In genomic region chr3:194787072-194787471, GRCh38 we compare ENCODE assay signal across 25 cellular contexts.
"Had no signal": no experiment of that assay in that cellular context is flagged by ENCODE, and none has a peak within 500 bp of the region (broad histone marks: within the 10 kb centered on the region; RNA-seq: fewer than 3 reads in every experiment).

No MANE protein-coding gene starts in this region.

- H3K4me3 Mint-ChIP-seq: mesothelial cell of epicardium; naive B cell; natural killer cell treated with Interleukin-12 subunit alpha and Interleukin-12 subunit beta and Interleukin-15 and Interleukin-18, amount 100 ng/mL, for 72 hours; stimulated activated naive CD8-positive, alpha-beta T cell treated with anti-CD3 and anti-CD28 coated beads, Interleukin-15, amount 100 ng/mL, for 72 hours had no signal

- ATAC-seq: left lung; mucosa of descending colon; natural killer cell treated with Interleukin-12 subunit alpha and Interleukin-12 subunit beta and Interleukin-15 and Interleukin-18, amount 100 ng/mL, for 72 hours; sciatic nerve; stimulated activated naive CD8-positive, alpha-beta T cell treated with anti-CD3 and anti-CD28 coated beads, Interleukin-15, amount 100 ng/mL, for 72 hours had no signal

- H3K4me1 Mint-ChIP-seq: stimulated activated naive CD8-positive, alpha-beta T cell treated with anti-CD3 and anti-CD28 coated beads, Interleukin-15, amount 100 ng/mL, for 72 hours had no signal

- H3K36me3 Mint-ChIP-seq: mesothelial cell of epicardium; naive B cell; natural killer cell treated with Interleukin-12 subunit alpha and Interleukin-12 subunit beta and Interleukin-15 and Interleukin-18, amount 100 ng/mL, for 72 hours had no signal

- H3K27me3 ChIP-seq: dorsolateral prefrontal cortex, esophagus squamous epithelium, left lung, right atrium auricular region, suprapubic skin, transverse colon, vagina had no signal

- H3K27ac Mint-ChIP-seq: mesothelial cell of epicardium; natural killer cell treated with Interleukin-12 subunit alpha and Interleukin-12 subunit beta and Interleukin-15 and Interleukin-18, amount 100 ng/mL, for 72 hours had no signal

- H3K9me3 Mint-ChIP-seq: mesothelial cell of epicardium; natural killer cell treated with Interleukin-12 subunit alpha and Interleukin-12 subunit beta and Interleukin-15 and Interleukin-18, amount 100 ng/mL, for 72 hours; stimulated activated naive CD8-positive, alpha-beta T cell treated with anti-CD3 and anti-CD28 coated beads, Interleukin-15, amount 100 ng/mL, for 72 hours had no signal

- FAIRE-seq: frontal cortex, kidney had no signal

- DNase-seq: cortex of kidney; dorsolateral prefrontal cortex; effector CD4-positive, alpha-beta T cell; esophagus squamous epithelium; kidney; left lung; mesenchymal stem cell; mucosa of descending colon; naive B cell; nucleus accumbens; stimulated activated CD4-positive, alpha-beta T cell treated with anti-CD3 and anti-CD28 coated beads, Interleukin-12 subunit alpha, Interleukin-12 subunit beta, amount 100 ng/mL, for 4 hours; stimulated activated CD4-positive, alpha-beta T cell treated with anti-CD3 and anti-CD28 coated beads, Interleukin-1b, Interleukin-23, amount 100 ng/mL, for 48 hours; stimulated activated CD4-positive, alpha-beta T cell treated with anti-CD3 and anti-CD28 coated beads, Interleukin-4, amount 100 ng/mL, for 1 hour; stimulated activated naive CD4-positive, alpha-beta T cell; stimulated activated naive CD8-positive, alpha-beta T cell treated with anti-CD3 and anti-CD28 coated beads, Interleukin-15, amount 100 ng/mL, for 72 hours; transverse colon had no signal

- H3K36me3 ChIP-seq: esophagus squamous epithelium, left lung, prostate gland, right atrium auricular region, suprapubic skin, transverse colon, vagina had no signal

- H3K4me2 ChIP-seq: smooth muscle cell had no signal

- H3K9me3 ChIP-seq: esophagus squamous epithelium, left lung, mucosa of descending colon, prostate gland, right atrium auricular region, suprapubic skin, transverse colon, vagina had no signal

- H3K4me1 ChIP-seq: prostate gland, transverse colon had no signal

- H3K4me3 ChIP-seq: dorsolateral prefrontal cortex, esophagus squamous epithelium, left lung, mucosa of descending colon, prostate gland, right atrium auricular region, smooth muscle cell, suprapubic skin, transverse colon, vagina had no signal

- H3K27ac ChIP-seq: dorsolateral prefrontal cortex, esophagus squamous epithelium, left lung, prostate gland, right atrium auricular region, suprapubic skin, transverse colon, vagina had no signal
